Comparison of ENCODE assay signal across 8 cellular contexts in genomic region chr13:106917673-106918652, GRCh38.
DNase-seq lines count a peak whose midpoint lies in the region; TF ChIP-seq lines count a peak whose summit lies in the region.

No MANE protein-coding gene starts in this region.

- H3K4me3 ChIP-seq in osteoblast (ENCODE audit: insufficient read depth, low read length), result peak overlapping the region; percentile 79

- H4K20me1 ChIP-seq in osteoblast (ENCODE audit: insufficient read depth, low read length), result no peaks in the 10 kb centered on the region

- H3K27me3 Mint-ChIP-seq in activated naive CD8-positive, alpha-beta T cell treated with anti-CD3 and anti-CD28 coated beads for 36 hours, result peaks cover 59% of the 10 kb centered on the region

- no peaks in the 10 kb centered on the region for H3K79me2 ChIP-seq in osteoblast (ENCODE audit: insufficient read depth, low read length)

- peak overlapping the region; percentile 80 for H3K4me2 ChIP-seq in osteoblast (ENCODE audit: insufficient read depth, low read length)

- no peak overlapping the region for H3K27ac Mint-ChIP-seq in activated naive CD8-positive, alpha-beta T cell treated with anti-CD3 and anti-CD28 coated beads for 36 hours

- H3K36me3 Mint-ChIP-seq in activated naive CD8-positive, alpha-beta T cell treated with anti-CD3 and anti-CD28 coated beads for 36 hours, result no peaks in the 10 kb centered on the region

- DNase-seq in DMS153 (lab: John Stamatoyannopoulos, UW), result peak; percentile 57
- DNase-seq in GM20000 (ENCODE audit: low spot score), result peak; percentile 86
- DNase-seq in HS-27A (ENCODE audit: low read depth), result peak; percentile 27
- DNase-seq in SK-N-DZ (ENCODE audit: low spot score), result peak; percentile 37
- DNase-seq in activated naive CD8-positive, alpha-beta T cell treated with anti-CD3 and anti-CD28 coated beads for 36 hours, result peak; percentile 69
- DNase-seq in head of caudate nucleus, result peak; percentile 56 to 93 (median 86)
- peak; percentile 96 for DNase-seq in osteoblast (ENCODE audit: insufficient read length, low spot score, missing footprints)

- H3K27ac ChIP-seq in osteoblast (ENCODE audit: low read depth, low read length) (no peak overlapping the region), temporal lobe (ENCODE audit: low read depth, low read length) (peak overlapping the region; percentile 36)

- TF ChIP-seq CTCF in GM20000 (IDR thresholded peaks at IDR 0.05; ENCODE audit: extremely low read depth, missing control alignments) (peak; percentile 98), osteoblast (IDR thresholded peaks at IDR 0.05; ENCODE audit: extremely low read depth, low read depth, low read length) (peak; percentile 89)

- peak overlapping the region; percentile 95 for H2AFZ ChIP-seq in osteoblast (ENCODE audit: low read length)

- H3K9me3 ChIP-seq in osteoblast (ENCODE audit: low read depth, low read length), result no peaks in the 10 kb centered on the region

- H3K4me1 Mint-ChIP-seq in activated naive CD8-positive, alpha-beta T cell treated with anti-CD3 and anti-CD28 coated beads for 36 hours, result peaks cover 9% of the 10 kb centered on the region

- H3K4me1 ChIP-seq in osteoblast (ENCODE audit: insufficient read depth, low read length), result no peaks in the 10 kb centered on the region

- H3K27me3 ChIP-seq in osteoblast (ENCODE audit: insufficient read depth, low read length), result no peaks in the 10 kb centered on the region

- intact Hi-C loops in head of caudate nucleus (cut with DNase I), result loop anchor here (10.0 kb wide), 2 partner anchors 353 to 383 kb away; partner anchors contain the start of genes ARGLU1 and EFNB2

- peak overlapping the region; percentile 71 for H3K4me3 Mint-ChIP-seq in activated naive CD8-positive, alpha-beta T cell treated with anti-CD3 and anti-CD28 coated beads for 36 hours

- H3K9me3 Mint-ChIP-seq in activated naive CD8-positive, alpha-beta T cell treated with anti-CD3 and anti-CD28 coated beads for 36 hours, result peaks cover 1% of the 10 kb centered on the region

- H3K36me3 ChIP-seq in osteoblast (ENCODE audit: insufficient read depth, low read length), result no peaks in the 10 kb centered on the region

Comparison
In these comparisons a context has a peak if more than half of its experiments do, and no peak if none do; other contexts are left out.
1. DNase-seq: peak in every context shown above with its lines; median percentile 96 in osteoblast; 86 in GM20000; 86 in head of caudate nucleus; 69 in activated naive CD8-positive, alpha-beta T cell treated with anti-CD3 and anti-CD28 coated beads for 36 hours; 57 in DMS153; 37 in SK-N-DZ; 27 in HS-27A.